ENCODE assay signal across 1 cellular context in the genomic region with DNA sequence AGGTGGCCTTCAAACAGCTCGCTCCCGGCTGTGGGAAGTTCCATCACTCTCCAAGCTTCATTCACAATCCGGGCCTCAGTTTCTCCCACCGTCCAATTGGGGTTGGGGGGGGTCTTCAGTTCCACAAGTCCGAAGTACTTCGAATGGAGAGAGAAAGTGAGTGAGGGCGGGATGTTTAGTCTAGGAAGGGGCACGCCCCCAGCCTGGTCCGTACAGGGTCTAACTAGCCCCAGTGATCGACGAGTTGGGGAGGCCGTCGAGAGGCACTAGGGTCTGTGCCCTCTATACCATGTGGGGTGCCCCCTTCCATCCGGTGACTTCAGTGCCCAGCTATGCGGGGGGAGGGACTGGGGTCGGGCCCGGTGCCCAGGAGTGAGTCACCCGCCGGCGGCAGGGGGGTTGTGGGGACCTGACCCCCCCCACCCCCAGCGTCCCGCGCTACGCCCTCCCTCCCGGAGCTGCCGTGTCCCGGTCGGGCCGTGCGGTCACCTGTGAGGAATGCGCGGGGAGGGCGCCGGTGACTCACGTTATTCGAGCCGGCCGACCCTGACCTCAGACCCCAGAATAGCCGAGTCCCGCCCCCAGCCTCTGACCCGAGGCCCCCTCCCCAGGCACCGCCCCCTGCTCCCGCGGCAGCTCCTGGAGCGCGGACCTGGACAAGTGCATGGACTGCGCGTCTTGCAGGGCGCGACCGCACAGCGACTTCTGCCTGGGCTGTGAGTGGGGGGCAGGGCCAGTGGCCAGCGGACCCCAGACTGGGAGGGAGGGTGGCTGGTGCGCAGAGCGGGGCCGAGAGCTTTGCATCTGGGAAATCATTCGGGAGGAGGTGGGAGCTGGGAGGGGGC.
A peak's percentile ranks its signal among the peaks of the same experiment; 100 is the strongest.
TF ChIP-seq lines count a peak whose summit lies in the region.

No MANE protein-coding gene starts in this region.

TF ChIP-seq in WTC11, 78 proteins besides CTCF, POLR2A, EP300 and RAD21 (continued from another document):
- no peak for TF ChIP-seq TCF7 (CRISPR knock-in tag; IDR thresholded peaks at IDR 0.05; ENCODE audit: low read depth)
- TF ChIP-seq ZNF396 (CRISPR knock-in tag; IDR thresholded peaks at IDR 0.05; ENCODE audit: borderline replicate concordance), result no peak
- TF ChIP-seq ZNF671 (CRISPR knock-in tag; IDR thresholded peaks at IDR 0.05), result peak; percentile 80; the same call in 1 of the 2 replicates
- TF ChIP-seq, protein P1, sequence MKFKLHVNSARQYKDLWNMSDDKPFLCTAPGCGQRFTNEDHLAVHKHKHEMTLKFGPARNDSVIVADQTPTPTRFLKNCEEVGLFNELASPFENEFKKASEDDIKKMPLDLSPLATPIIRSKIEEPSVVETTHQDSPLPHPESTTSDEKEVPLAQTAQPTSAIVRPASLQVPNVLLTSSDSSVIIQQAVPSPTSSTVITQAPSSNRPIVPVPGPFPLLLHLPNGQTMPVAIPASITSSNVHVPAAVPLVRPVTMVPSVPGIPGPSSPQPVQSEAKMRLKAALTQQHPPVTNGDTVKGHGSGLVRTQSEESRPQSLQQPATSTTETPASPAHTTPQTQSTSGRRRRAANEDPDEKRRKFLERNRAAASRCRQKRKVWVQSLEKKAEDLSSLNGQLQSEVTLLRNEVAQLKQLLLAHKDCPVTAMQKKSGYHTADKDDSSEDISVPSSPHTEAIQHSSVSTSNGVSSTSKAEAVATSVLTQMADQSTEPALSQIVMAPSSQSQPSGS (CRISPR knock-in tag; IDR thresholded peaks at IDR 0.05; ENCODE audit: borderline replicate concordance, low read depth), result no peak
- no peak for TF ChIP-seq ZNF263 (CRISPR knock-in tag; IDR thresholded peaks at IDR 0.05; ENCODE audit: low read depth)
- TF ChIP-seq SMAD3 (CRISPR knock-in tag; IDR thresholded peaks at IDR 0.05; ENCODE audit: borderline replicate concordance), result 0 out of 2 replicates have a peak, but pooled peaks have one; percentile 32
- no peak for TF ChIP-seq CBFB (CRISPR knock-in tag; IDR thresholded peaks at IDR 0.05; ENCODE audit: low read depth)
- TF ChIP-seq TEAD1 (CRISPR knock-in tag; IDR thresholded peaks at IDR 0.05), result peak; percentile 33; the same call in 1 of the 2 replicates
- TF ChIP-seq, protein P2, sequence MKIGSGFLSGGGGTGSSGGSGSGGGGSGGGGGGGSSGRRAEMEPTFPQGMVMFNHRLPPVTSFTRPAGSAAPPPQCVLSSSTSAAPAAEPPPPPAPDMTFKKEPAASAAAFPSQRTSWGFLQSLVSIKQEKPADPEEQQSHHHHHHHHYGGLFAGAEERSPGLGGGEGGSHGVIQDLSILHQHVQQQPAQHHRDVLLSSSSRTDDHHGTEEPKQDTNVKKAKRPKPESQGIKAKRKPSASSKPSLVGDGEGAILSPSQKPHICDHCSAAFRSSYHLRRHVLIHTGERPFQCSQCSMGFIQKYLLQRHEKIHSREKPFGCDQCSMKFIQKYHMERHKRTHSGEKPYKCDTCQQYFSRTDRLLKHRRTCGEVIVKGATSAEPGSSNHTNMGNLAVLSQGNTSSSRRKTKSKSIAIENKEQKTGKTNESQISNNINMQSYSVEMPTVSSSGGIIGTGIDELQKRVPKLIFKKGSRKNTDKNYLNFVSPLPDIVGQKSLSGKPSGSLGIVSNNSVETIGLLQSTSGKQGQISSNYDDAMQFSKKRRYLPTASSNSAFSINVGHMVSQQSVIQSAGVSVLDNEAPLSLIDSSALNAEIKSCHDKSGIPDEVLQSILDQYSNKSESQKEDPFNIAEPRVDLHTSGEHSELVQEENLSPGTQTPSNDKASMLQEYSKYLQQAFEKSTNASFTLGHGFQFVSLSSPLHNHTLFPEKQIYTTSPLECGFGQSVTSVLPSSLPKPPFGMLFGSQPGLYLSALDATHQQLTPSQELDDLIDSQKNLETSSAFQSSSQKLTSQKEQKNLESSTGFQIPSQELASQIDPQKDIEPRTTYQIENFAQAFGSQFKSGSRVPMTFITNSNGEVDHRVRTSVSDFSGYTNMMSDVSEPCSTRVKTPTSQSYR (CRISPR knock-in tag; IDR thresholded peaks at IDR 0.05), result peak; percentile 58
- TF ChIP-seq, protein P3, sequence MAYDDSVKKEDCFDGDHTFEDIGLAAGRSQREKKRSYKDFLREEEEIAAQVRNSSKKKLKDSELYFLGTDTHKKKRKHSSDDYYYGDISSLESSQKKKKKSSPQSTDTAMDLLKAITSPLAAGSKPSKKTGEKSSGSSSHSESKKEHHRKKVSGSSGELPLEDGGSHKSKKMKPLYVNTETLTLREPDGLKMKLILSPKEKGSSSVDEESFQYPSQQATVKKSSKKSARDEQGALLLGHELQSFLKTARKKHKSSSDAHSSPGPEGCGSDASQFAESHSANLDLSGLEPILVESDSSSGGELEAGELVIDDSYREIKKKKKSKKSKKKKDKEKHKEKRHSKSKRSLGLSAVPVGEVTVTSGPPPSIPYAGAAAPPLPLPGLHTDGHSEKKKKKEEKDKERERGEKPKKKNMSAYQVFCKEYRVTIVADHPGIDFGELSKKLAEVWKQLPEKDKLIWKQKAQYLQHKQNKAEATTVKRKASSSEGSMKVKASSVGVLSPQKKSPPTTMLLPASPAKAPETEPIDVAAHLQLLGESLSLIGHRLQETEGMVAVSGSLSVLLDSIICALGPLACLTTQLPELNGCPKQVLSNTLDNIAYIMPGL (CRISPR knock-in tag; IDR thresholded peaks at IDR 0.05), result peak; percentile 56; the same call in 1 of the 2 replicates
- TF ChIP-seq, protein P4, sequence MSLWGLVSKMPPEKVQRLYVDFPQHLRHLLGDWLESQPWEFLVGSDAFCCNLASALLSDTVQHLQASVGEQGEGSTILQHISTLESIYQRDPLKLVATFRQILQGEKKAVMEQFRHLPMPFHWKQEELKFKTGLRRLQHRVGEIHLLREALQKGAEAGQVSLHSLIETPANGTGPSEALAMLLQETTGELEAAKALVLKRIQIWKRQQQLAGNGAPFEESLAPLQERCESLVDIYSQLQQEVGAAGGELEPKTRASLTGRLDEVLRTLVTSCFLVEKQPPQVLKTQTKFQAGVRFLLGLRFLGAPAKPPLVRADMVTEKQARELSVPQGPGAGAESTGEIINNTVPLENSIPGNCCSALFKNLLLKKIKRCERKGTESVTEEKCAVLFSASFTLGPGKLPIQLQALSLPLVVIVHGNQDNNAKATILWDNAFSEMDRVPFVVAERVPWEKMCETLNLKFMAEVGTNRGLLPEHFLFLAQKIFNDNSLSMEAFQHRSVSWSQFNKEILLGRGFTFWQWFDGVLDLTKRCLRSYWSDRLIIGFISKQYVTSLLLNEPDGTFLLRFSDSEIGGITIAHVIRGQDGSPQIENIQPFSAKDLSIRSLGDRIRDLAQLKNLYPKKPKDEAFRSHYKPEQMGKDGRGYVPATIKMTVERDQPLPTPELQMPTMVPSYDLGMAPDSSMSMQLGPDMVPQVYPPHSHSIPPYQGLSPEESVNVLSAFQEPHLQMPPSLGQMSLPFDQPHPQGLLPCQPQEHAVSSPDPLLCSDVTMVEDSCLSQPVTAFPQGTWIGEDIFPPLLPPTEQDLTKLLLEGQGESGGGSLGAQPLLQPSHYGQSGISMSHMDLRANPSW (CRISPR knock-in tag; conservative IDR thresholded peaks at IDR 0.05; ENCODE audit: low read depth), result no peak
- TF ChIP-seq NFYB (CRISPR knock-in tag; conservative IDR thresholded peaks at IDR 0.05; ENCODE audit: low read depth), result no peak
- no peak for TF ChIP-seq KAT7 (CRISPR knock-in tag; IDR thresholded peaks at IDR 0.05; ENCODE audit: borderline replicate concordance)
- TF ChIP-seq, protein P5, sequence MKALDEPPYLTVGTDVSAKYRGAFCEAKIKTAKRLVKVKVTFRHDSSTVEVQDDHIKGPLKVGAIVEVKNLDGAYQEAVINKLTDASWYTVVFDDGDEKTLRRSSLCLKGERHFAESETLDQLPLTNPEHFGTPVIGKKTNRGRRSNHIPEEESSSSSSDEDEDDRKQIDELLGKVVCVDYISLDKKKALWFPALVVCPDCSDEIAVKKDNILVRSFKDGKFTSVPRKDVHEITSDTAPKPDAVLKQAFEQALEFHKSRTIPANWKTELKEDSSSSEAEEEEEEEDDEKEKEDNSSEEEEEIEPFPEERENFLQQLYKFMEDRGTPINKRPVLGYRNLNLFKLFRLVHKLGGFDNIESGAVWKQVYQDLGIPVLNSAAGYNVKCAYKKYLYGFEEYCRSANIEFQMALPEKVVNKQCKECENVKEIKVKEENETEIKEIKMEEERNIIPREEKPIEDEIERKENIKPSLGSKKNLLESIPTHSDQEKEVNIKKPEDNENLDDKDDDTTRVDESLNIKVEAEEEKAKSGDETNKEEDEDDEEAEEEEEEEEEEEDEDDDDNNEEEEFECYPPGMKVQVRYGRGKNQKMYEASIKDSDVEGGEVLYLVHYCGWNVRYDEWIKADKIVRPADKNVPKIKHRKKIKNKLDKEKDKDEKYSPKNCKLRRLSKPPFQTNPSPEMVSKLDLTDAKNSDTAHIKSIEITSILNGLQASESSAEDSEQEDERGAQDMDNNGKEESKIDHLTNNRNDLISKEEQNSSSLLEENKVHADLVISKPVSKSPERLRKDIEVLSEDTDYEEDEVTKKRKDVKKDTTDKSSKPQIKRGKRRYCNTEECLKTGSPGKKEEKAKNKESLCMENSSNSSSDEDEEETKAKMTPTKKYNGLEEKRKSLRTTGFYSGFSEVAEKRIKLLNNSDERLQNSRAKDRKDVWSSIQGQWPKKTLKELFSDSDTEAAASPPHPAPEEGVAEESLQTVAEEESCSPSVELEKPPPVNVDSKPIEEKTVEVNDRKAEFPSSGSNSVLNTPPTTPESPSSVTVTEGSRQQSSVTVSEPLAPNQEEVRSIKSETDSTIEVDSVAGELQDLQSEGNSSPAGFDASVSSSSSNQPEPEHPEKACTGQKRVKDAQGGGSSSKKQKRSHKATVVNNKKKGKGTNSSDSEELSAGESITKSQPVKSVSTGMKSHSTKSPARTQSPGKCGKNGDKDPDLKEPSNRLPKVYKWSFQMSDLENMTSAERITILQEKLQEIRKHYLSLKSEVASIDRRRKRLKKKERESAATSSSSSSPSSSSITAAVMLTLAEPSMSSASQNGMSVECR (CRISPR knock-in tag; IDR thresholded peaks at IDR 0.05; ENCODE audit: borderline replicate concordance), result no peak; the same call in 1 of the 2 replicates
- TF ChIP-seq, protein P6, sequence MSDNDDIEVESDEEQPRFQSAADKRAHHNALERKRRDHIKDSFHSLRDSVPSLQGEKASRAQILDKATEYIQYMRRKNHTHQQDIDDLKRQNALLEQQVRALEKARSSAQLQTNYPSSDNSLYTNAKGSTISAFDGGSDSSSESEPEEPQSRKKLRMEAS (CRISPR knock-in tag; IDR thresholded peaks at IDR 0.05), result peak; percentile 38; the same call in 1 of the 2 replicates
